In the genomic region with DNA sequence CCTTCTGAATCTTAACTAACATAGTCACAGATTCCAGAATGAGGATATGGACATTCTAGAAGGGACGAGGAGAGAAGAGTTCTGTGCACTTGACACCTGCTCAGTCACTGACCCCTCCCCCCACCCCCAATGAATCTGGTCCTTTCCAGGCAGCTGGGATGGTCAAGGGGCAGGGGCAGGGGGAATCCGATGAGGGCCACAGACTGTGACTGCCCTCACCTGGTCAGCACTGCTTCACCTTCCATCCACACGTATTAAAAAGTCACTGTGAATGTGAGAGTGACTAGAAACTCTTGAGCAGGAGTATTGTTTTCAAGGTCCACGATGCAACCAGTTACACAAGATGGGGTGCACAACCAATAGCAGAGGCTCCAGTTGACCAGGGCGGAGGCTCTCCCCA, we compare ENCODE assay signal across 1 cellular context.
TF ChIP-seq lines count a peak whose summit lies in the region.

No MANE protein-coding gene starts in this region.

TF ChIP-seq in H1, 55 proteins besides CTCF, POLR2A, EP300 and RAD21:
- TF ChIP-seq RFX5 (IDR thresholded peaks at IDR 0.05; ENCODE audit: borderline replicate concordance, low read depth, low read length) (no peak), ZNF274 (IDR thresholded peaks at IDR 0.05; ENCODE audit: borderline replicate concordance, extremely low read depth, low read length) (no peak), SRF (IDR thresholded peaks at IDR 0.05; ENCODE audit: low read depth, low read length) (no peak), RNF2 (IDR thresholded peaks at IDR 0.05; ENCODE audit: borderline replicate concordance, low read depth, low read length, missing control alignments, poor library complexity, severe bottlenecking) (no peak), YY1 (IDR thresholded peaks at IDR 0.05; ENCODE audit: low read depth, low read length) (no peak), SP4 (IDR thresholded peaks at IDR 0.05; ENCODE audit: low read length) (no peak), SIRT6 (IDR thresholded peaks at IDR 0.05; ENCODE audit: low read length) (no peak), SAP30 (IDR thresholded peaks at IDR 0.05; ENCODE audit: insufficient read depth, insufficient replicate concordance, low read length) (no peak), FOSL1 (IDR thresholded peaks at IDR 0.05; ENCODE audit: insufficient read depth, low read depth, low read length) (no peak), JUN (IDR thresholded peaks at IDR 0.05; ENCODE audit: low read depth, low read length) (no peak), POU5F1 (IDR thresholded peaks at IDR 0.05; ENCODE audit: low read depth, low read length) (no peak), BCL11A (IDR thresholded peaks at IDR 0.05; ENCODE audit: low read depth in 2 of 2, low read length in 2 of 2) (no peak), NANOG (IDR thresholded peaks at IDR 0.05; ENCODE audit: insufficient read depth, low read depth, low read length, poor library complexity, severe bottlenecking) (no peak), RBBP5 (IDR thresholded peaks at IDR 0.05; ENCODE audit: borderline replicate concordance, low read depth, low read length) (no peak), TAF1 (IDR thresholded peaks at IDR 0.05; ENCODE audit: low read depth, low read length) (no peak), GTF2F1 (IDR thresholded peaks at IDR 0.05; ENCODE audit: borderline replicate concordance, low read depth, low read length) (no peak), MAFK (IDR thresholded peaks at IDR 0.05; ENCODE audit: low read depth, low read length) (no peak), POLR2AphosphoS5 (IDR thresholded peaks at IDR 0.05; ENCODE audit: low read depth, low read length) (no peak)
TF ChIP-seq in H1: peak in this region for 0.
